Comparison of ENCODE assay signal across 8 cellular contexts in genomic region chr12:30694971-30695326, GRCh38. TPM values are rescaled to one million over a fixed set of nuclear protein-coding genes. Genes with fewer than 3 reads are reported as not detected.
DNase-seq lines count a peak whose midpoint lies in the region; ATAC-seq and TF ChIP-seq lines count a peak whose summit lies in the region.

No MANE protein-coding gene starts in this region.

- POLR2A ChIA-PET in BJ (lab: Charles Lee) = interaction anchor here (1.1 kb wide), 1 partner anchor 59 kb away, joined by 3 read pairs; no protein-coding TSS in a partner anchor

- H3K27ac ChIP-seq in HL-60 (replicated peaks) (peak overlapping the region; percentile 81), thyroid gland (peak overlapping the region; percentile 85 to 86 (median 85))
- peak overlapping the region; percentile 71 for H3K27ac ChIP-seq in effector memory CD4-positive, alpha-beta T cell (ENCODE audit: insufficient read depth, low read length, poor library complexity, severe bottlenecking)

- H3K27me3 ChIP-seq in BJ (ENCODE audit: control insufficient read depth, insufficient read depth, low read length) (no peaks in the 10 kb centered on the region), HL-60 (ENCODE audit: insufficient read depth, poor library complexity, severe bottlenecking) (no peaks in the 10 kb centered on the region), thyroid gland (no peaks in the 10 kb centered on the region)
- no peaks in the 10 kb centered on the region for H3K27me3 ChIP-seq in effector memory CD4-positive, alpha-beta T cell (replicated peaks; ENCODE audit: control insufficient read depth, insufficient read depth, low read length, poor library complexity, severe bottlenecking)

- TF ChIP-seq CTCF in BJ (IDR thresholded peaks at IDR 0.05; ENCODE audit: insufficient read depth, low read depth, low read length) = peak; percentile 15; the same call in 1 of the 2 replicates
- no peak for TF ChIP-seq CTCF in HL-60 (IDR thresholded peaks at IDR 0.05; ENCODE audit: insufficient read depth, low read length)
- TF ChIP-seq CTCF in thyroid gland (IDR thresholded peaks at IDR 0.05) = no peak

- intact Hi-C loops in thyroid gland (cut with DNase I) = loop anchor here (10.0 kb wide), 1 partner anchor 60 kb away; the partner anchor contains the start of gene CAPRIN2

- ATAC-seq in GM18502 (IDR thresholded peaks at IDR 0.05; ENCODE audit: poor library complexity, unreplicated experiment) = peak; percentile 30

- DNase-seq in BJ (ENCODE audit: low read depth) (no peak), HL-60 (ENCODE audit: low read depth in 1 of 2, low spot score in 1 of 2) (peak in 1 of 2 experiments; percentile 27), SK-N-DZ (ENCODE audit: low spot score) (peak; percentile 48), medulla oblongata (ENCODE audit: extremely low spot score) (peak; percentile 58), thyroid gland (peak; percentile 63 to 69), 8988T (no peak)
- DNase-seq in effector memory CD4-positive, alpha-beta T cell = peak in 1 of 3 donors; percentile 0

- H3K4me3 ChIP-seq in BJ (ENCODE audit: low read depth, low read length) (peak overlapping the region; percentile 94), HL-60 (replicated peaks; ENCODE audit: insufficient read depth, low read length) (peak overlapping the region; percentile 99), thyroid gland (replicated peaks in 1 of 3) (peak overlapping the region; percentile 78 to 98 (median 91))
- H3K4me3 ChIP-seq in effector memory CD4-positive, alpha-beta T cell (ENCODE audit: insufficient read depth, low read depth, low read length, poor library complexity, severe bottlenecking) = peak overlapping the region; percentile 92

- TF ChIP-seq POLR2A in thyroid gland (IDR thresholded peaks at IDR 0.05) = no peak

- H3K36me3 ChIP-seq in BJ (ENCODE audit: control insufficient read depth, insufficient read depth, low read length) (no peaks in the 10 kb centered on the region), thyroid gland (no peaks in the 10 kb centered on the region)
- no peaks in the 10 kb centered on the region for H3K36me3 ChIP-seq in effector memory CD4-positive, alpha-beta T cell (ENCODE audit: control insufficient read depth, insufficient read depth, low read length)

- H3K4me1 ChIP-seq in effector memory CD4-positive, alpha-beta T cell (ENCODE audit: control insufficient read depth, insufficient read depth, low read length, poor library complexity, severe bottlenecking) = peaks cover 9% of the 10 kb centered on the region
- peaks cover 15 to 19% of the 10 kb centered on the region in 2 donors for H3K4me1 ChIP-seq in thyroid gland

- CTCF ChIA-PET in BJ (lab: Yijun Ruan, JAX) = interaction anchor here (0.6 to 1.4 kb wide), 3 partner anchors 10 to 239 kb away, joined by 3 to 4 read pairs (median 3); no protein-coding TSS in a partner anchor

- H3K9me3 ChIP-seq in effector memory CD4-positive, alpha-beta T cell (ENCODE audit: control insufficient read depth, low read length) = no peaks in the 10 kb centered on the region
- no peaks in the 10 kb centered on the region for H3K9me3 ChIP-seq in thyroid gland

- 0 to 1% methylated on average over 10 of the region's 10 CpGs for WGBS in thyroid gland, 2 donors

RNA-seq across cellular contexts. Expression of gene IPO8, which starts 0.7 kb away (rescaled TPM):
- polyA plus RNA-seq in BJ (2011; rRNA removed) = 6.8 and 12.2 TPM in 2 replicates
- polyA minus RNA-seq in BJ (2011; rRNA and poly(A)+ RNA removed) = 13.8 and 21.8 TPM in 2 replicates
- polyA plus RNA-seq in SK-N-DZ (2014; cell fraction: cytosol; rRNA removed) = 28.8 and 29.4 TPM in 2 replicates
- 32.7 and 38.5 TPM in 2 replicates for polyA plus RNA-seq in SK-N-DZ (2014; cell fraction: nucleus; rRNA removed)
- 10 to 100 TPM; 45.1 to 58.2 (median 51.3) TPM for total RNA-seq in thyroid gland

RNA-seq across cellular contexts. Expression of gene CAPRIN2, which starts 59.8 kb away (rescaled TPM):
- polyA plus RNA-seq in BJ (2011; rRNA removed) = 7.8 and 11.9 TPM in 2 replicates
- 4.5 and 8.0 TPM in 2 replicates for polyA minus RNA-seq in BJ (2011; rRNA and poly(A)+ RNA removed)
- 31.6 and 36.4 TPM in 2 replicates for polyA plus RNA-seq in SK-N-DZ (2014; cell fraction: cytosol; rRNA removed)
- polyA plus RNA-seq in SK-N-DZ (2014; cell fraction: nucleus; rRNA removed) = 224 and 309 TPM in 2 replicates
- 10 to 100 TPM; 32.3 to 96.3 (median 43.8) TPM for total RNA-seq in thyroid gland

Comparison
In these comparisons a context has a peak if more than half of its experiments do, and no peak if none do; other contexts are left out.
1. DNase-seq: peak in SK-N-DZ (single experiment), medulla oblongata (single experiment) and thyroid gland (2 of 2); none in BJ (single experiment) and 8988T (single experiment).
2. Peak in every context shown above with its lines, with median percentiles within 50 percentile points of each other: H3K4me3 ChIP-seq and H3K27ac ChIP-seq.